8 cellular contexts compared by ENCODE assay signal in genomic region chr2:121532347-121532766, GRCh38. TPM values are rescaled to one million over a fixed set of nuclear protein-coding genes. Genes with fewer than 3 reads are reported as not detected.
DNase-seq lines count a peak whose midpoint lies in the region; ATAC-seq, FAIRE-seq and TF ChIP-seq lines count a peak whose summit lies in the region.

No MANE protein-coding gene starts in this region.

- H4K20me1 ChIP-seq in HepG2 (ENCODE audit: insufficient read depth, low read length) (peaks cover 23% of the 10 kb centered on the region), SK-N-SH (ENCODE audit: insufficient read depth) (peaks cover 16% of the 10 kb centered on the region)

- intact Hi-C loops in HepG2 (cut with micrococcal nuclease; ENCODE audit: unreplicated experiment) (loop anchor here (1.0 to 5.0 kb wide), 3 partner anchors 35 to 205 kb away; partner anchors contain the start of gene NIFK), right lobe of liver (cut with DNase I) (loop anchor here in 1 of 2 donors (10.0 kb wide), 1 partner anchor 182 kb away; no protein-coding TSS in a partner anchor)

- H3K27ac ChIP-seq in HepG2 (ENCODE audit: extremely low read length, insufficient read depth, low read length) (peak overlapping the region; percentile 98), right lobe of liver (peak overlapping the region in 1 of 3 donors; percentile 92), SK-N-SH (ENCODE audit: low read depth in 2 of 2, low read length in 1 of 2) (no peak overlapping the region)

- H2AFZ ChIP-seq in HepG2 (ENCODE audit: low read length): no peak overlapping the region
- no peak overlapping the region for H2AFZ ChIP-seq in SK-N-SH (ENCODE audit: low read depth)

- BruUV-seq in HepG2 (replicated peaks; lab: Mats Ljungman, UMichigan): no TSS peak

- TF ChIP-seq POLR2A in HepG2 (IDR thresholded peaks at IDR 0.05; ENCODE audit: insufficient read depth in 1 of 2, low read depth in 2 of 2, low read length in 2 of 2) (no peak), right lobe of liver (IDR thresholded peaks at IDR 0.05) (no peak)

- H3K4me3 ChIP-seq in HepG2 (replicated peaks in 1 of 3; ENCODE audit: insufficient read depth in 1 of 3, low read depth in 2 of 3, low read length in 3 of 3) (no peak overlapping the region), right lobe of liver (no peak overlapping the region), fibroblast of villous mesenchyme (ENCODE audit: low read depth, low read length) (no peak overlapping the region), SK-N-SH (ENCODE audit: low read depth in 2 of 2, low read length in 1 of 2) (no peak overlapping the region)

- peak overlapping the region; percentile 48 for H3K4me2 ChIP-seq in HepG2 (ENCODE audit: low read depth, low read length)
- H3K4me2 ChIP-seq in SK-N-SH: no peak overlapping the region

- in situ Hi-C loops in HepG2 (cut with HindIII; ENCODE audit: extremely low pct_ligation_motif_present, low pct_unique_long_range_greater_than_20kb): loop anchor here (5.0 kb wide), 2 partner anchors 115 to 185 kb away; partner anchors contain the start of gene CLASP1

- H3F3A ChIP-seq in SK-N-SH (replicated peaks; ENCODE audit: insufficient read depth): peaks cover 25% of the 10 kb centered on the region

- POLR2A ChIA-PET in HepG2 (lab: Yijun Ruan, JAX): interaction anchor here (1.2 to 5.4 kb wide), 10 partner anchors 30 to 204 kb away, joined by 3 to 119 read pairs (median 9); partner anchors contain the start of genes CLASP1 and NIFK
- POLR2A ChIA-PET in SK-N-SH (lab: Yijun Ruan, JAX): interaction anchor here (0.6 to 2.9 kb wide), 2 partner anchors 117 to 188 kb away, joined by 4 to 38 read pairs; partner anchors contain the start of gene CLASP1

- H3K9me2 ChIP-seq in SK-N-SH: no peaks in the 10 kb centered on the region

- CTCF ChIA-PET in HepG2 (lab: Yijun Ruan, JAX; ENCODE audit: low intra/inter-chr PET ratio, low total read pairs) (no interaction called here), SK-N-SH (lab: Yijun Ruan, JAX) (interaction anchor here (1.0 to 3.2 kb wide), 9 partner anchors 9 to 186 kb away, joined by 4 to 19 read pairs (median 7); no protein-coding TSS in a partner anchor)

- H3K36me3 ChIP-seq in HepG2 (replicated peaks in 1 of 2; ENCODE audit: control insufficient read depth in 1 of 2, insufficient read depth in 2 of 2, low read length in 2 of 2) (peaks cover 0 to 14% of the 10 kb centered on the region in 2 experiments; a peak in 2 of 5 replicates), right lobe of liver (no peaks in the 10 kb centered on the region), SK-N-SH (replicated peaks in 1 of 2; ENCODE audit: control insufficient read depth in 1 of 2, insufficient read depth in 2 of 2, low read length in 1 of 2) (peaks cover 7 to 10% of the 10 kb centered on the region in 2 experiments)

- no peak for TF ChIP-seq EP300 in HepG2 (IDR thresholded peaks at IDR 0.05; ENCODE audit: low read depth in 2 of 2, low read length in 2 of 2)
- TF ChIP-seq EP300 in HepG2 (CRISPR knock-in tag; IDR thresholded peaks at IDR 0.05; ENCODE audit: borderline replicate concordance): no peak
- TF ChIP-seq EP300 in SK-N-SH (IDR thresholded peaks at IDR 0.05; ENCODE audit: borderline replicate concordance in 1 of 2, low read depth in 1 of 2, low read length in 1 of 2): no peak

- H3K4me1 ChIP-seq in HepG2 (ENCODE audit: insufficient read depth, low read length) (peaks cover 63% of the 10 kb centered on the region), right lobe of liver (peaks cover 0 to 31% (median 6%) of the 10 kb centered on the region in 4 donors), SK-N-SH (ENCODE audit: control insufficient read depth in 1 of 2, insufficient read depth in 2 of 2, low read depth in 1 of 2, low read length in 1 of 2) (peaks cover 19% of the 10 kb centered on the region in 2 experiments; a peak in 3 of 4 replicates)

- peaks cover 50% of the 10 kb centered on the region for H3K79me2 ChIP-seq in HepG2 (ENCODE audit: insufficient read depth, low read length)
- peaks cover 67% of the 10 kb centered on the region for H3K79me2 ChIP-seq in SK-N-SH (ENCODE audit: insufficient read depth)

- ATAC-seq in HepG2: no peak
- ATAC-seq in right lobe of liver: no peak
- ATAC-seq in HG02973 (IDR thresholded peaks at IDR 0.05; ENCODE audit: unreplicated experiment): no peak

- FAIRE-seq in HepG2 (lab: Jason Lieb, UNC): no peak

- TF ChIP-seq CTCF in HepG2 (CRISPR knock-in tag; IDR thresholded peaks at IDR 0.05) (no peak), right lobe of liver (IDR thresholded peaks at IDR 0.05) (no peak), fibroblast of villous mesenchyme (IDR thresholded peaks at IDR 0.05; ENCODE audit: insufficient read depth, low read depth, low read length) (no peak), SK-N-SH (IDR thresholded peaks at IDR 0.05) (no peak)

- TF ChIP-seq RAD21 in HepG2 (CRISPR knock-in tag; IDR thresholded peaks at IDR 0.05) (no peak), SK-N-SH (IDR thresholded peaks at IDR 0.05; ENCODE audit: low read length) (no peak)

- H3K9me3 ChIP-seq in HepG2 (ENCODE audit: low read length): no peaks in the 10 kb centered on the region
- H3K9me3 ChIP-seq in right lobe of liver: no peaks in the 10 kb centered on the region
- no peaks in the 10 kb centered on the region for H3K9me3 ChIP-seq in SK-N-SH

- peak; percentile 25 for DNase-seq in HepG2 (ENCODE audit: low spot score)
- DNase-seq in right lobe of liver: no peak
- DNase-seq in SHP77 treated with DMSO at 0.1 percent for 48 hours (lab: John Stamatoyannopoulos, UW): peak; percentile 15
- peak; percentile 81 for DNase-seq in fibroblast of villous mesenchyme (ENCODE audit: low read depth)
- no peak for DNase-seq in SK-N-SH
- DNase-seq in T-helper 9 cell: no peak
- DNase-seq in activated CD8-positive, alpha-beta memory T cell treated with anti-CD3 and anti-CD28 coated beads, Interleukin-2, amount 50 U/mL, for 48 hours: no peak

- WGBS in HepG2 (ENCODE audit: low lambda C conversion rate): 83% methylated on average over 4 of the region's 4 CpGs
- WGBS in right lobe of liver (ENCODE audit: insufficient coverage, low coverage, low lambda C conversion rate, missing lambda C conversion rate): 49% methylated on average over 4 of the region's 4 CpGs
- WGBS in SK-N-SH (ENCODE audit: low lambda C conversion rate): 60% methylated on average over 4 of the region's 4 CpGs

- H3K9ac ChIP-seq in HepG2 (ENCODE audit: insufficient read depth, low read depth, low read length): no peak overlapping the region
- H3K9ac ChIP-seq in SK-N-SH: no peak overlapping the region

- H3K27me3 ChIP-seq in HepG2 (ENCODE audit: control insufficient read depth in 1 of 2, insufficient read depth in 2 of 2, low read length in 2 of 2) (no peaks in the 10 kb centered on the region), right lobe of liver (no peaks in the 10 kb centered on the region), SK-N-SH (ENCODE audit: insufficient read depth) (no peaks in the 10 kb centered on the region)

TF ChIP-seq in HepG2, 621 proteins besides CTCF, POLR2A, EP300 and RAD21 (continues in another document):
- TF ChIP-seq MAFF (IDR thresholded peaks at IDR 0.05; ENCODE audit: low read depth, low read length) (peak; percentile 84), CREB1 (IDR thresholded peaks at IDR 0.05) (peak; percentile 71), CREB1 (CRISPR knock-in tag; IDR thresholded peaks at IDR 0.05) (no peak), ZSCAN22 (CRISPR knock-in tag; IDR thresholded peaks at IDR 0.05) (peak; percentile 84), HOXA3 (CRISPR knock-in tag; IDR thresholded peaks at IDR 0.05) (peak; percentile 33; the same call in 1 of the 2 replicates), SP4 (CRISPR knock-in tag; IDR thresholded peaks at IDR 0.05) (no peak), MAFK (conservative IDR thresholded peaks at IDR 0.05 in 1 of 2, IDR thresholded peaks at IDR 0.05 in 1 of 2; ENCODE audit: low read length in 2 of 2) (peak; percentile 89 to 94)

TF ChIP-seq in SK-N-SH, 30 proteins besides CTCF, POLR2A, EP300 and RAD21 (continues in another document):
- no peak for TF ChIP-seq FOXM1 (IDR thresholded peaks at IDR 0.05; ENCODE audit: low read depth)
- TF ChIP-seq RCOR1 (IDR thresholded peaks at IDR 0.05; ENCODE audit: low read length): no peak
- TF ChIP-seq GATA2 (CRISPR knock-in tag; IDR thresholded peaks at IDR 0.05): no peak

RNA-seq across cellular contexts. Expression of gene RNU4ATAC, which starts 1.7 kb away (rescaled TPM):
- 71.4 TPM in 1 of 2 replicates, not detected in the other for total RNA-seq in HepG2 (2016; rRNA removed; fragmentation: Illumina TruSeq; extraction: Trizol)
- 442 and 693 TPM in 2 replicates for total RNA-seq in HepG2 (2016; cell fraction: cytosol; rRNA removed; fragmentation: Illumina TruSeq; extraction: Trizol; ENCODE audit: low read depth)
- 77.2 and 91.6 TPM in 2 replicates for total RNA-seq in HepG2 (2016; cell fraction: insoluble cytoplasmic fraction; rRNA removed; fragmentation: Illumina TruSeq; extraction: Trizol)
- total RNA-seq in HepG2 (2016; cell fraction: membrane; rRNA removed; fragmentation: Illumina TruSeq; extraction: Trizol): 112 TPM in 1 of 2 replicates, not detected in the other
- total RNA-seq in HepG2 (2016; cell fraction: nucleus; rRNA removed; fragmentation: Illumina TruSeq; extraction: Trizol): 335 and 346 TPM in 2 replicates
- not detected in 2 replicates for polyA plus RNA-seq in HepG2 (2011; rRNA removed)
- polyA plus RNA-seq in HepG2 (2011; cell fraction: cytosol; rRNA removed): not detected in 2 replicates
- polyA plus RNA-seq in HepG2 (2011; cell fraction: nucleus; rRNA removed): not detected in 2 replicates
- not detected in 2 replicates for polyA plus RNA-seq in HepG2 (2012)
- polyA plus RNA-seq in HepG2 (2016; cell fraction: cytosol; fragmentation: Illumina TruSeq; extraction: Trizol; ENCODE audit: low read depth): not detected in 2 replicates
- not detected in 2 replicates for polyA plus RNA-seq in HepG2 (2016; cell fraction: insoluble cytoplasmic fraction; fragmentation: Illumina TruSeq; extraction: Trizol; ENCODE audit: low read depth)
- not detected in 2 replicates for polyA plus RNA-seq in HepG2 (2016; cell fraction: membrane; fragmentation: Illumina TruSeq; extraction: Trizol; ENCODE audit: low read depth)
- polyA plus RNA-seq in HepG2 (2016; cell fraction: nucleus; fragmentation: Illumina TruSeq; extraction: Trizol; ENCODE audit: insufficient read depth, low read depth): not detected in 2 replicates
- under 0.01 TPM in 2 replicates for polyA minus RNA-seq in HepG2 (2011; rRNA and poly(A)+ RNA removed; ENCODE audit: low replicate concordance)
- 3,899 and 4,055 TPM in 2 replicates for polyA minus RNA-seq in HepG2 (2011; cell fraction: cytosol; rRNA and poly(A)+ RNA removed)
- polyA minus RNA-seq in HepG2 (2011; cell fraction: nucleus; rRNA and poly(A)+ RNA removed): under 0.01 TPM in 2 replicates
- total RNA-seq in right lobe of liver: not detected
- total RNA-seq in fibroblast of villous mesenchyme: under 0.01 TPM in 2 replicates
- polyA plus RNA-seq in SK-N-SH (2012; rRNA removed): not detected in 2 replicates
- polyA plus RNA-seq in SK-N-SH (2012; cell fraction: cytosol; rRNA removed): not detected in 2 replicates
- not detected in 2 replicates for polyA plus RNA-seq in SK-N-SH (2012; cell fraction: nucleus; rRNA removed)

Comparison
In these comparisons a context has a peak if more than half of its experiments do, and no peak if none do; other contexts are left out.
1. DNase-seq: peak in HepG2 (single experiment), SHP77 treated with DMSO at 0.1 percent for 48 hours (single experiment) and fibroblast of villous mesenchyme (single experiment); none in right lobe of liver (0 of 3), SK-N-SH (single experiment), T-helper 9 cell (single experiment) and activated CD8-positive, alpha-beta memory T cell treated with anti-CD3 and anti-CD28 coated beads, Interleukin-2, amount 50 U/mL, for 48 hours (single experiment).